In the genomic region with DNA sequence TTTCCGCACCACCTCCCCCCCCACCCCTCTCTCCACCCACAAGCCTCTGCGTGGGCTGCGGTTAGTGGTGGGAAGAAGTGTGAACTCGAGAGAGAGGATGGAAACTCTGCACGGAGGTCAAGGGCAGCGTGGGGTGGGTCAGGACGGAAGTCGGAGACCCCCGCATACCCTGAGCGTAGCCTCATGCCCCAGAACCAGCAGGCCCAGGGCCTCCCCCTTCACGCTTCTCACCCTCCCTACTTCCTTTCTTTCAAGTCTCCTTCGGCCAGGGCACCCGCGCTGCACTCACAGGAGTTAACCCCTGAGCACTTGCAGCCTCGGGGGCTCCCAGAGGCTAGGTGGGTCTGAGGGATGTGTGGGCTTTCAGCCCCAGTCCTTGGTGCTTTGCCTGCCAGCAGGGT, we compare ENCODE assay signal across 8 cellular contexts.
A peak's percentile ranks its signal among the peaks of the same experiment; 100 is the strongest.
DNase-seq lines count a peak whose midpoint lies in the region; TF ChIP-seq lines count a peak whose summit lies in the region.

No MANE protein-coding gene starts in this region.

- peaks cover 71% of the 10 kb centered on the region for H3K4me1 Mint-ChIP-seq in T-helper 1 cell treated with Interleukin-12 subunit alpha and Interleukin-12 subunit beta and Interleukin-4 antibody, amounts not matched to agents 30 μg/mL and 1 μg/mL, for 36 hours (ENCODE audit: low read depth)

- no peak overlapping the region for H3K4me3 ChIP-seq in GM12865 (ENCODE audit: low read depth, low read length)

- DNase-seq in GM12865 (ENCODE audit: low read depth) (peak; percentile 40), kidney glomerular epithelial cell (lab: John Stamatoyannopoulos, UW) (no peak), NCI-H2029 (lab: John Stamatoyannopoulos, UW) (no peak), DMS153 (lab: John Stamatoyannopoulos, UW) (no peak), NCI-H2081 (lab: John Stamatoyannopoulos, UW) (no peak)
- peak; percentile 51 for DNase-seq in activated naive CD4-positive, alpha-beta T cell treated with anti-CD3 and anti-CD28 coated beads, Interleukin-2, amount 50 U/mL, for 16 hours
- DNase-seq in stimulated activated CD4-positive, alpha-beta T cell treated with anti-CD3 and anti-CD28 coated beads, Interleukin-2, amount 100 ng/mL, for 4 hours (ENCODE audit: low read depth): peak; percentile 74

- no peaks in the 10 kb centered on the region for H3K27me3 Mint-ChIP-seq in T-helper 1 cell treated with Interleukin-12 subunit alpha and Interleukin-12 subunit beta and Interleukin-4 antibody, amounts not matched to agents 30 μg/mL and 1 μg/mL, for 36 hours (ENCODE audit: low read depth)

- no peaks in the 10 kb centered on the region for H3K36me3 Mint-ChIP-seq in T-helper 1 cell treated with Interleukin-12 subunit alpha and Interleukin-12 subunit beta and Interleukin-4 antibody, amounts not matched to agents 30 μg/mL and 1 μg/mL, for 36 hours (ENCODE audit: low read depth)

- peak overlapping the region; percentile 91 for H3K27ac Mint-ChIP-seq in T-helper 1 cell treated with Interleukin-12 subunit alpha and Interleukin-12 subunit beta and Interleukin-4 antibody, amounts not matched to agents 30 μg/mL and 1 μg/mL, for 36 hours

- H3K9me3 Mint-ChIP-seq in T-helper 1 cell treated with Interleukin-12 subunit alpha and Interleukin-12 subunit beta and Interleukin-4 antibody, amounts not matched to agents 30 μg/mL and 1 μg/mL, for 36 hours: no peaks in the 10 kb centered on the region

- peak overlapping the region; percentile 62 for H3K4me3 Mint-ChIP-seq in T-helper 1 cell treated with Interleukin-12 subunit alpha and Interleukin-12 subunit beta and Interleukin-4 antibody, amounts not matched to agents 30 μg/mL and 1 μg/mL, for 36 hours

- TF ChIP-seq CTCF in GM12865 (IDR thresholded peaks at IDR 0.05; ENCODE audit: insufficient read depth, low read depth, low read length, missing control alignments): no peak

Comparison
In these comparisons a context has a peak if more than half of its experiments do, and no peak if none do; other contexts are left out.
1. DNase-seq: peak in GM12865 (single experiment), activated naive CD4-positive, alpha-beta T cell treated with anti-CD3 and anti-CD28 coated beads, Interleukin-2, amount 50 U/mL, for 16 hours (single experiment) and stimulated activated CD4-positive, alpha-beta T cell treated with anti-CD3 and anti-CD28 coated beads, Interleukin-2, amount 100 ng/mL, for 4 hours (single experiment); none in kidney glomerular epithelial cell (single experiment), NCI-H2029 (single experiment), DMS153 (single experiment) and NCI-H2081 (0 of 2).